ENCODE assay signal across 9 cellular contexts in the genomic region with DNA sequence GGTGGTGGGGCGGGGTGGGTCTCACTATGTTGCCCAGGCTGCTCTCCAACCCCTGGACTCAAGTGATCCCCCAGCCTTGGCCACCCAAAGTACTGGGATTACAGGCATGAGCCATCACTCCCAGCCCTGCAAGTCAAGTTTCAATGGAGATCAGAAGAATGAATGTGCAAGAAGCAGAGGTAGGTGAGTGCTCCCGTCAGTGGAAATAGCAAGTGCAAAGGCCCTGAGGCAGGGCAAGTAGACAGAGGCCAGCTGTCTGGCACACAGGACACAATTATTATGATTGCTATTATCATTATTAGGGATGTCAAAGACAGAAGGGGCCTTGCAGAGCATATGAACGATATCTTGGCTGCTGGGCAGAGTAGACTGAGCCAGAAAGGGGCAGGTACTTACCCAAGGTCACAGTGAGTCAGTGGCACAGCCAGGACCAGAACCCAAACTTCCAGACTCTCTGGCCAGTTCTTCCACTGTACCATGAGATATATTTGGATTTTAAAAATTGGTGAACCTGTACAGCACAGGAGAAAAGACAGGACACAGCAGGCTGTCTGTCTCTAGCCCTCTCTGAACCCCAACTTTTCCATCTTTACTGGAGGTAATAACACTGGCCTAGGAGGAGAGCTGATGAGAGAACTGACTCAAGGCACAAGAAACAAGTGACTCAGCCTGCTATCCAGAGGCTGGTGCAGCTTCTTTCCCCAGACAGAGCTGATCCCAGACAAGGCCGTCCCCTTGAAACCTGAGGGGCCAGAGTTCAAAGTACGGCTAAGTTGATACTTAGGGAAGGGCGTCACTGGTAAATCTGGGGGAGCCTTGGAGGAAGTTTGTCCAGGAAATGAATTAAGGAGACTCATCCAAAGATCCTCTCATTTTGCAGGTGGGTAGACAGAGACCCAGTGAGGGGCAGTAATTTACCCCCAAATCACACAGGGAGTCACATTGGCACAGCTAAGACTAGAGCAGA. TPM values are rescaled to one million over a fixed set of nuclear protein-coding genes. Genes with fewer than 3 reads are reported as not detected.
DNase-seq lines count a peak whose midpoint lies in the region; ATAC-seq and TF ChIP-seq lines count a peak whose summit lies in the region.
"Had no signal": no experiment of that assay in that cellular context is flagged by ENCODE, and none has a peak within 500 bp of the region (broad histone marks: within the 10 kb centered on the region; RNA-seq: fewer than 3 reads in every experiment).

No MANE protein-coding gene starts in this region.

- CTCF ChIA-PET in CD8-positive, alpha-beta memory T cell (lab: Charles Lee): interaction anchor here (0.9 to 2.2 kb wide), 4 partner anchors 14 to 31 kb away, joined by 3 to 7 read pairs (median 4); a partner anchor contains a TSS

- POLR2A ChIA-PET in CD8-positive, alpha-beta memory T cell (lab: Charles Lee): no interaction called here

- no peaks in the 10 kb centered on the region for H3K9me3 Mint-ChIP-seq in CD8-positive, alpha-beta memory T cell
- no peaks in the 10 kb centered on the region for H3K9me3 Mint-ChIP-seq in natural killer cell

- H3K4me3 ChIP-seq in CD8-positive, alpha-beta memory T cell (ENCODE audit: low read length): peak overlapping the region; percentile 39
- peak overlapping the region; percentile 69 for H3K4me3 ChIP-seq in colonic mucosa

- H3K9ac ChIP-seq in colonic mucosa (ENCODE audit: low read depth in 2 of 2, low read length in 2 of 2): peak overlapping the region in 1 of 2 donors; percentile 70

- H3K27me3 ChIP-seq in CD8-positive, alpha-beta memory T cell (ENCODE audit: insufficient read depth, low read length, poor library complexity, severe bottlenecking): no peaks in the 10 kb centered on the region
- no peaks in the 10 kb centered on the region for H3K27me3 ChIP-seq in colonic mucosa

- intact Hi-C loops in colonic mucosa (cut with DNase I) (no loop called here), natural killer cell (cut with micrococcal nuclease) (no loop called here)

- H3K4me1 ChIP-seq in CD8-positive, alpha-beta memory T cell (ENCODE audit: insufficient read depth, low read length): peaks cover 9% of the 10 kb centered on the region
- H3K4me1 ChIP-seq in colonic mucosa: peaks cover 11% of the 10 kb centered on the region

- no peaks in the 10 kb centered on the region for H3K36me3 ChIP-seq in CD8-positive, alpha-beta memory T cell (ENCODE audit: insufficient read depth, low read length)
- peaks cover 8% of the 10 kb centered on the region for H3K36me3 ChIP-seq in colonic mucosa

- no peak for ATAC-seq in natural killer cell
- ATAC-seq in GM18519 (IDR thresholded peaks at IDR 0.05; ENCODE audit: low FRiP score, unreplicated experiment): no peak
- ATAC-seq in HG03565 (IDR thresholded peaks at IDR 0.05; ENCODE audit: unreplicated experiment): no peak
- no peak for ATAC-seq in HG02970 (IDR thresholded peaks at IDR 0.05; ENCODE audit: low FRiP score, unreplicated experiment)

- peaks cover 0 to 30% (median 0%) of the 10 kb centered on the region in 3 donors for H3K36me3 Mint-ChIP-seq in CD8-positive, alpha-beta memory T cell
- no peaks in the 10 kb centered on the region for H3K36me3 Mint-ChIP-seq in natural killer cell

- DNase-seq in CD8-positive, alpha-beta memory T cell: no peak
- DNase-seq in M059J (ENCODE audit: low read depth) (peak; percentile 27), colonic mucosa (peak; percentile 76), natural killer cell (no peak), DMS 273 (lab: John Stamatoyannopoulos, UW; ENCODE audit: unreplicated experiment) (no peak)

- peak overlapping the region; percentile 79 to 93 (median 89) for H3K4me3 Mint-ChIP-seq in CD8-positive, alpha-beta memory T cell
- peak overlapping the region; percentile 85 for H3K4me3 Mint-ChIP-seq in natural killer cell

- H3K27ac ChIP-seq in CD8-positive, alpha-beta memory T cell (ENCODE audit: low read depth, low read length): no peak overlapping the region
- H3K27ac ChIP-seq in colonic mucosa: peak overlapping the region; percentile 89
- H3K27ac ChIP-seq: SK-N-MC had no signal

- H3K27ac Mint-ChIP-seq in CD8-positive, alpha-beta memory T cell: peak overlapping the region; percentile 54 to 90 (median 82)
- H3K27ac Mint-ChIP-seq in natural killer cell: peak overlapping the region; percentile 43 to 66

- TF ChIP-seq CTCF in colonic mucosa (IDR thresholded peaks at IDR 0.05) (no peak), natural killer cell (IDR thresholded peaks at IDR 0.05) (no peak)

- H3K9me3 ChIP-seq in CD8-positive, alpha-beta memory T cell (ENCODE audit: low read length): no peaks in the 10 kb centered on the region
- H3K9me3 ChIP-seq in colonic mucosa: no peaks in the 10 kb centered on the region

- no peaks in the 10 kb centered on the region for H3K27me3 Mint-ChIP-seq in CD8-positive, alpha-beta memory T cell
- H3K27me3 Mint-ChIP-seq in natural killer cell (ENCODE audit: low read depth in 2 of 2): no peaks in the 10 kb centered on the region

- H3K4me1 Mint-ChIP-seq in CD8-positive, alpha-beta memory T cell: peaks cover 9 to 21% (median 16%) of the 10 kb centered on the region in 3 donors
- peaks cover 6 to 17% of the 10 kb centered on the region in 2 donors for H3K4me1 Mint-ChIP-seq in natural killer cell

RNA-seq across cellular contexts. Expression of a gene that starts 1.4 kb away (rescaled TPM):
- total RNA-seq in CD8-positive, alpha-beta memory T cell: 10 to 100 TPM; 11.9 to 14.3 TPM
- polyA plus RNA-seq in CD8-positive, alpha-beta memory T cell: 39.6 TPM
- 5.1 and 8.1 TPM in 2 replicates for total RNA-seq in M059J (2014; rRNA removed; shearing (Covaris generic))
- 100 to 1,000 TPM; 132 to 141 TPM for total RNA-seq in colonic mucosa
- total RNA-seq in natural killer cell: 10 to 100 TPM in 1 of 3 donors, 1 to 10 TPM in 2; 6.1 to 11.8 (median 9.6) TPM

RNA-seq across cellular contexts. Expression of a gene that starts 25.7 kb away (rescaled TPM):
- total RNA-seq in CD8-positive, alpha-beta memory T cell: 10 to 100 TPM; 22.3 to 22.8 TPM
- polyA plus RNA-seq in CD8-positive, alpha-beta memory T cell: 22.1 TPM
- total RNA-seq in M059J (2014; rRNA removed; shearing (Covaris generic)): 8.2 and 11.2 TPM in 2 replicates
- 10 to 100 TPM; 50.3 to 51.4 TPM for total RNA-seq in colonic mucosa
- total RNA-seq in natural killer cell: 10 to 100 TPM; 30.3 to 38.7 (median 36.4) TPM

RNA-seq across cellular contexts. Expression of a gene that starts 26.0 kb away (rescaled TPM):
- 1 to 10 TPM; 1.4 to 1.8 TPM for total RNA-seq in CD8-positive, alpha-beta memory T cell
- polyA plus RNA-seq in CD8-positive, alpha-beta memory T cell: 0.55 TPM
- total RNA-seq in M059J (2014; rRNA removed; shearing (Covaris generic)): not detected in 2 replicates
- total RNA-seq in colonic mucosa (10 to 100 TPM; 25.6 to 34.2 TPM), natural killer cell (1 to 10 TPM; 3.3 to 5.5 (median 4.3) TPM)

RNA-seq across cellular contexts. Expression of a gene that starts 35.1 kb away (rescaled TPM):
- 10 to 100 TPM; 88.2 to 88.5 TPM for total RNA-seq in CD8-positive, alpha-beta memory T cell
- polyA plus RNA-seq in CD8-positive, alpha-beta memory T cell: 115 TPM
- total RNA-seq in M059J (2014; rRNA removed; shearing (Covaris generic)): 144 and 155 TPM in 2 replicates
- total RNA-seq in colonic mucosa (10 to 100 TPM; 27.0 to 46.6 TPM), natural killer cell (10 to 100 TPM; 59.2 to 66.7 (median 62.2) TPM)

RNA-seq across cellular contexts. Expression of a gene that starts 35.2 kb away (rescaled TPM):
- under 1 TPM; 0.84 to 0.90 TPM for total RNA-seq in CD8-positive, alpha-beta memory T cell
- 0.83 TPM for polyA plus RNA-seq in CD8-positive, alpha-beta memory T cell
- 0.05 and 1.1 TPM in 2 replicates for total RNA-seq in M059J (2014; rRNA removed; shearing (Covaris generic))
- total RNA-seq in colonic mucosa (under 1 TPM; 0.57 to 0.61 TPM), natural killer cell (under 1 TPM; 0.45 to 0.71 (median 0.50) TPM)

Comparison
In these comparisons a context has a peak if more than half of its experiments do, and no peak if none do; other contexts are left out.
1. DNase-seq: peak in M059J (single experiment) and colonic mucosa (single experiment); none in CD8-positive, alpha-beta memory T cell (0 of 5), natural killer cell (single experiment) and DMS 273 (single experiment).
2. RNA of a gene that starts 1.4 kb away (total RNA-seq): 132 to 141 TPM in colonic mucosa; 11.9 to 14.3 TPM in CD8-positive, alpha-beta memory T cell, 6.1 to 11.8 TPM in natural killer cell and 5.1 to 8.1 TPM in M059J; every median in the first group is over 4 times any median in the second.
3. RNA of a gene that starts 26.0 kb away (total RNA-seq): 25.6 to 34.2 TPM in colonic mucosa; 3.3 to 5.5 TPM in natural killer cell, 1.4 to 1.8 TPM in CD8-positive, alpha-beta memory T cell and not detected in M059J; every median in the first group is over 4 times any median in the second.